ENCODE assay signal across 12 cellular contexts in genomic region chr2:57908736-57909161, GRCh38.
DNase-seq lines count a peak whose midpoint lies in the region; ATAC-seq, FAIRE-seq and TF ChIP-seq lines count a peak whose summit lies in the region.
"Had no signal": no experiment of that assay in that cellular context is flagged by ENCODE, and none has a peak within 500 bp of the region (broad histone marks: within the 10 kb centered on the region; RNA-seq: fewer than 3 reads in every experiment).

No MANE protein-coding gene starts in this region.

- H3K27ac ChIP-seq in naive thymus-derived CD4-positive, alpha-beta T cell (ENCODE audit: low read depth, low read length): no peak overlapping the region
- H3K27ac ChIP-seq in tibial nerve (no peak overlapping the region), pancreas (no peak overlapping the region)
- H3K27ac ChIP-seq: 22Rv1 had no signal

- TF ChIP-seq CTCF in tibial nerve (IDR thresholded peaks at IDR 0.05) (no peak), pancreas (IDR thresholded peaks at IDR 0.05) (no peak)

- no peaks in the 10 kb centered on the region for H3K4me1 ChIP-seq in naive thymus-derived CD4-positive, alpha-beta T cell (ENCODE audit: control insufficient read depth in 2 of 2, insufficient read depth in 2 of 2, low read length in 2 of 2)
- H3K4me1 ChIP-seq in tibial nerve: peaks cover 0 to 11% (median 0%) of the 10 kb centered on the region in 4 donors
- no peaks in the 10 kb centered on the region for H3K4me1 ChIP-seq in pancreas

- no peak for FAIRE-seq in pancreas (lab: Jason Lieb, UNC)

- CTCF ChIA-PET in naive thymus-derived CD4-positive, alpha-beta T cell (lab: Charles Lee): interaction anchor here (0.5 kb wide), 1 partner anchor 149 kb away, joined by 4 read pairs; no protein-coding TSS in a partner anchor

- 61 to 66% methylated on average over 2 of the region's 2 CpGs for WGBS in tibial nerve, 2 donors
- 47 to 58% methylated on average over 2 of the region's 2 CpGs for WGBS in pancreas, 2 donors

- H3K36me3 Mint-ChIP-seq in naive thymus-derived CD4-positive, alpha-beta T cell: peaks cover 0 to 8% (median 0%) of the 10 kb centered on the region in 5 donors

- H3K36me3 ChIP-seq in naive thymus-derived CD4-positive, alpha-beta T cell (ENCODE audit: control insufficient read depth in 2 of 3, insufficient read depth in 3 of 3, low read length in 3 of 3): no peaks in the 10 kb centered on the region
- H3K36me3 ChIP-seq in tibial nerve (no peaks in the 10 kb centered on the region), pancreas (no peaks in the 10 kb centered on the region)

- ATAC-seq in GM21717 (IDR thresholded peaks at IDR 0.05; ENCODE audit: unreplicated experiment): peak; percentile 87
- peak; percentile 74 for ATAC-seq in HG03460 (IDR thresholded peaks at IDR 0.05; ENCODE audit: unreplicated experiment)
- ATAC-seq in naive thymus-derived CD4-positive, alpha-beta T cell: peak; percentile 50
- ATAC-seq in SK-N-SH treated with all-trans-retinoic acid at 6 μM for 48 hours: no peak
- no peak for ATAC-seq in pancreas

- POLR2A ChIA-PET in naive thymus-derived CD4-positive, alpha-beta T cell (lab: Charles Lee): no interaction called here

- no peaks in the 10 kb centered on the region for H3K9me3 ChIP-seq in naive thymus-derived CD4-positive, alpha-beta T cell (ENCODE audit: control insufficient read depth in 2 of 3, low read length in 3 of 3)
- H3K9me3 ChIP-seq in tibial nerve (no peaks in the 10 kb centered on the region), pancreas (no peaks in the 10 kb centered on the region)

- peaks cover 0 to 22% (median 4%) of the 10 kb centered on the region in 7 donors for H3K4me1 Mint-ChIP-seq in naive thymus-derived CD4-positive, alpha-beta T cell

- intact Hi-C loops in naive thymus-derived CD4-positive, alpha-beta T cell (cut with micrococcal nuclease): loop anchor here (5.0 to 10.0 kb wide), 6 partner anchors 139 to 774 kb away; partner anchors contain the start of gene VRK2 (in 1 of the 2)
- intact Hi-C loops in pancreas (cut with DNase I): no loop called here

- H3K4me3 ChIP-seq in naive thymus-derived CD4-positive, alpha-beta T cell (ENCODE audit: low read length): no peak overlapping the region
- H3K4me3 ChIP-seq in tibial nerve (no peak overlapping the region), pancreas (no peak overlapping the region)
- H3K4me3 ChIP-seq: skin epidermis had no signal

- DNase-seq in NOMO-1 (lab: John Stamatoyannopoulos, UW; ENCODE audit: unreplicated experiment in 2 of 2) (peak; percentile 1 to 31), NOMO-1 treated with dmso at 0.1 percent for 144 hours (lab: John Stamatoyannopoulos, UW; ENCODE audit: unreplicated experiment) (no peak), tibial nerve (ENCODE audit: low spot score in 2 of 2) (no peak), pancreas (no peak)
- DNase-seq in naive thymus-derived CD4-positive, alpha-beta T cell: no peak
- DNase-seq: NCI-H1930, trophoblast cell had no signal

- no peaks in the 10 kb centered on the region for H3K27me3 ChIP-seq in naive thymus-derived CD4-positive, alpha-beta T cell (ENCODE audit: control insufficient read depth in 2 of 2, insufficient read depth in 2 of 2, low read length in 2 of 2)
- H3K27me3 ChIP-seq in tibial nerve (no peaks in the 10 kb centered on the region), pancreas (no peaks in the 10 kb centered on the region)

- H3K27ac Mint-ChIP-seq in naive thymus-derived CD4-positive, alpha-beta T cell: peak overlapping the region in 1 of 9 donors; percentile 82

- H3K27me3 Mint-ChIP-seq in naive thymus-derived CD4-positive, alpha-beta T cell: peaks cover 0 to 3% (median 0%) of the 10 kb centered on the region in 5 donors

- TF ChIP-seq EP300 in tibial nerve (IDR thresholded peaks at IDR 0.05): no peak

- no peak overlapping the region for H3K4me3 Mint-ChIP-seq in naive thymus-derived CD4-positive, alpha-beta T cell

- no peak for TF ChIP-seq POLR2A in tibial nerve (IDR thresholded peaks at IDR 0.05)

- H3K9me3 Mint-ChIP-seq in naive thymus-derived CD4-positive, alpha-beta T cell: no peaks in the 10 kb centered on the region

TF ChIP-seq in SK-N-SH treated with all-trans-retinoic acid at 6 μM for 48 hours, 23 proteins besides CTCF, POLR2A, EP300 and RAD21:
- TF ChIP-seq TSHZ2 (CRISPR knock-in tag; IDR thresholded peaks at IDR 0.05): no peak
- TF ChIP-seq TCF4 (CRISPR knock-in tag; IDR thresholded peaks at IDR 0.05; ENCODE audit: borderline replicate concordance): no peak
- TF ChIP-seq ZNF565 (CRISPR knock-in tag; conservative IDR thresholded peaks at IDR 0.05; ENCODE audit: low read depth): no peak
- TF ChIP-seq OSR1 (CRISPR knock-in tag; IDR thresholded peaks at IDR 0.05): no peak
- no peak for TF ChIP-seq SNAI2 (CRISPR knock-in tag; IDR thresholded peaks at IDR 0.05)
- TF ChIP-seq BACH2 (CRISPR knock-in tag; IDR thresholded peaks at IDR 0.05; ENCODE audit: borderline replicate concordance): no peak
- no peak for TF ChIP-seq ZNF70 (CRISPR knock-in tag; IDR thresholded peaks at IDR 0.05)
- TF ChIP-seq ZNF8 (CRISPR knock-in tag; IDR thresholded peaks at IDR 0.05): no peak
- TF ChIP-seq CSDC2 (CRISPR knock-in tag; IDR thresholded peaks at IDR 0.05): no peak
- TF ChIP-seq ZFP30 (CRISPR knock-in tag; IDR thresholded peaks at IDR 0.05): no peak
- TF ChIP-seq ARNTL (CRISPR knock-in tag; IDR thresholded peaks at IDR 0.05; ENCODE audit: borderline replicate concordance, low read depth): no peak
- no peak for TF ChIP-seq PPARA (CRISPR knock-in tag; IDR thresholded peaks at IDR 0.05; ENCODE audit: borderline replicate concordance)
- no peak for TF ChIP-seq ZC3H10 (CRISPR knock-in tag; IDR thresholded peaks at IDR 0.05)
- TF ChIP-seq GLIS3 (CRISPR knock-in tag; IDR thresholded peaks at IDR 0.05): no peak
- TF ChIP-seq ESRRG (CRISPR knock-in tag; IDR thresholded peaks at IDR 0.05): no peak
- no peak for TF ChIP-seq PATZ1 (CRISPR knock-in tag; IDR thresholded peaks at IDR 0.05; ENCODE audit: borderline replicate concordance)
- no peak for TF ChIP-seq ZFP3 (CRISPR knock-in tag; IDR thresholded peaks at IDR 0.05)
- TF ChIP-seq, protein P1, sequence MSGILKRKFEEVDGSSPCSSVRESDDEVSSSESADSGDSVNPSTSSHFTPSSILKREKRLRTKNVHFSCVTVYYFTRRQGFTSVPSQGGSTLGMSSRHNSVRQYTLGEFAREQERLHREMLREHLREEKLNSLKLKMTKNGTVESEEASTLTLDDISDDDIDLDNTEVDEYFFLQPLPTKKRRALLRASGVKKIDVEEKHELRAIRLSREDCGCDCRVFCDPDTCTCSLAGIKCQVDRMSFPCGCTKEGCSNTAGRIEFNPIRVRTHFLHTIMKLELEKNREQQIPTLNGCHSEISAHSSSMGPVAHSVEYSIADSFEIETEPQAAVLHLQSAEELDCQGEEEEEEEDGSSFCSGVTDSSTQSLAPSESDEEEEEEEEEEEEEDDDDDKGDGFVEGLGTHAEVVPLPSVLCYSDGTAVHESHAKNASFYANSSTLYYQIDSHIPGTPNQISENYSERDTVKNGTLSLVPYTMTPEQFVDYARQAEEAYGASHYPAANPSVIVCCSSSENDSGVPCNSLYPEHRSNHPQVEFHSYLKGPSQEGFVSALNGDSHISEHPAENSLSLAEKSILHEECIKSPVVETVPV (CRISPR knock-in tag; IDR thresholded peaks at IDR 0.05): no peak
- no peak for TF ChIP-seq RARB (CRISPR knock-in tag; IDR thresholded peaks at IDR 0.05)

Comparison
In these comparisons a context has a peak if more than half of its experiments do, and no peak if none do; other contexts are left out.
1. DNase-seq: peak in NOMO-1 (2 of 2); none in NOMO-1 treated with dmso at 0.1 percent for 144 hours (single experiment), naive thymus-derived CD4-positive, alpha-beta T cell (0 of 9), tibial nerve (0 of 2) and pancreas (0 of 6).
2. ATAC-seq: peak in GM21717 (single experiment), HG03460 (single experiment) and naive thymus-derived CD4-positive, alpha-beta T cell (single experiment); none in SK-N-SH treated with all-trans-retinoic acid at 6 μM for 48 hours (single experiment) and pancreas (0 of 4).
3. intact Hi-C loops: an anchor here in naive thymus-derived CD4-positive, alpha-beta T cell (5.0 to 10.0 kb wide); none called in pancreas.